25 cellular contexts compared by ENCODE assay signal in genomic region chr7:30304177-30304884, GRCh38. TPM values are rescaled to one million over a fixed set of nuclear protein-coding genes. Genes with fewer than 3 reads are reported as not detected.
DNase-seq lines count a peak whose midpoint lies in the region; ATAC-seq lines count a peak whose summit lies in the region.
"Had no signal": no experiment of that assay in that cellular context is flagged by ENCODE, and none has a peak within 500 bp of the region (broad histone marks: within the 10 kb centered on the region; RNA-seq: fewer than 3 reads in every experiment).

No MANE protein-coding gene starts in this region.

- no peak overlapping the region for H3K4me3 ChIP-seq in BLaER1
- H3K4me3 ChIP-seq: BLaER1 treated with 17β-estradiol and CSF1 and Interleukin-3, amounts not matched to agents 10 nM and 100 nM had no signal

- DNase-seq in DMS 273 treated with DMSO at 0.1 percent for 48 hours (lab: John Stamatoyannopoulos, UW), result peak; percentile 56
- DNase-seq in NCI-H2171 (lab: John Stamatoyannopoulos, UW), result peak; percentile 31
- no peak for DNase-seq in left colon
- DNase-seq in midbrain (lab: John Stamatoyannopoulos, UW), result no peak
- DNase-seq in NCI-H1694 (lab: John Stamatoyannopoulos, UW), result no peak
- no peak for DNase-seq in left lobe of liver (ENCODE audit: low spot score)
- no peak for DNase-seq in hypothalamus (lab: John Stamatoyannopoulos, UW)
- DNase-seq: activated CD4-positive, alpha-beta memory T cell treated with anti-CD3 and anti-CD28 coated beads, Interleukin-2, amount 10 ng/mL, durations not matched to agents 7 days and 5 days; activated CD8-positive, alpha-beta memory T cell treated with anti-CD3 and anti-CD28 coated beads, Interleukin-2, amount 50 U/mL, for 4 hours; activated naive CD4-positive, alpha-beta T cell treated with anti-CD3 and anti-CD28 coated beads for 36 hours; caudate nucleus; cortex of kidney; DND-41; effector memory CD8-positive, alpha-beta T cell; GOT3; Kasumi-1; naive thymus-derived CD8-positive, alpha-beta T cell; NCI-H1436; NCI-H526 treated with DMSO at 0.1 percent for 48 hours; occipital lobe; SHP77 treated with DMSO at 0.1 percent for 48 hours; stimulated activated CD4-positive, alpha-beta T cell treated with anti-CD3 and anti-CD28 coated beads, Interleukin-4, amount 100 ng/mL, for 24 hours; T-helper 9 cell had no signal

- H4K20me1 ChIP-seq in BLaER1, result peaks cover 97% of the 10 kb centered on the region

- no peak overlapping the region for H3K9ac ChIP-seq in BLaER1
- H3K9ac ChIP-seq: BLaER1 treated with 17β-estradiol and CSF1 and Interleukin-3, amounts not matched to agents 10 nM and 100 nM had no signal

- H3K9me3 ChIP-seq in BLaER1, result peaks cover 24% of the 10 kb centered on the region

- ATAC-seq in left colon (peak; percentile 95), left lobe of liver (no peak)
- ATAC-seq: effector memory CD8-positive, alpha-beta T cell; naive thymus-derived CD8-positive, alpha-beta T cell had no signal

- peaks cover 48% of the 10 kb centered on the region for H3K4me1 ChIP-seq in BLaER1

- no peaks in the 10 kb centered on the region for H3K27me3 ChIP-seq in BLaER1
- H3K27me3 ChIP-seq: BLaER1 treated with 17β-estradiol and CSF1 and Interleukin-3, amounts not matched to agents 10 nM and 100 nM had no signal

- intact Hi-C loops in left colon (cut with DNase I, micrococcal nuclease), result no loop called here

- no peak overlapping the region for H3K27ac ChIP-seq in BLaER1
- H3K27ac ChIP-seq: BLaER1 treated with 17β-estradiol and CSF1 and Interleukin-3, amounts not matched to agents 10 nM and 100 nM had no signal

- H3K36me3 ChIP-seq in BLaER1, result peaks cover 21% of the 10 kb centered on the region; the same call in 1 of the 2 replicates

- H3K4me2 ChIP-seq in BLaER1, result 0 out of 2 replicates have a peak overlapping the region, but pooled peaks have one; percentile 5

RNA-seq across cellular contexts. Expression of gene ZNRF2, which starts 19.9 kb away (rescaled TPM):
- 10 to 100 TPM; 50.3 TPM for total RNA-seq in left colon
- total RNA-seq in left lobe of liver, result 18.6 TPM

Comparison
In these comparisons a context has a peak if more than half of its experiments do, and no peak if none do; other contexts are left out.
1. DNase-seq: peak in DMS 273 treated with DMSO at 0.1 percent for 48 hours (single experiment) and NCI-H2171 (single experiment); none in left colon (0 of 2), midbrain (single experiment), NCI-H1694 (single experiment), left lobe of liver (single experiment) and hypothalamus (0 of 51).